ENCODE assay signal across 1 cellular context in the genomic region with DNA sequence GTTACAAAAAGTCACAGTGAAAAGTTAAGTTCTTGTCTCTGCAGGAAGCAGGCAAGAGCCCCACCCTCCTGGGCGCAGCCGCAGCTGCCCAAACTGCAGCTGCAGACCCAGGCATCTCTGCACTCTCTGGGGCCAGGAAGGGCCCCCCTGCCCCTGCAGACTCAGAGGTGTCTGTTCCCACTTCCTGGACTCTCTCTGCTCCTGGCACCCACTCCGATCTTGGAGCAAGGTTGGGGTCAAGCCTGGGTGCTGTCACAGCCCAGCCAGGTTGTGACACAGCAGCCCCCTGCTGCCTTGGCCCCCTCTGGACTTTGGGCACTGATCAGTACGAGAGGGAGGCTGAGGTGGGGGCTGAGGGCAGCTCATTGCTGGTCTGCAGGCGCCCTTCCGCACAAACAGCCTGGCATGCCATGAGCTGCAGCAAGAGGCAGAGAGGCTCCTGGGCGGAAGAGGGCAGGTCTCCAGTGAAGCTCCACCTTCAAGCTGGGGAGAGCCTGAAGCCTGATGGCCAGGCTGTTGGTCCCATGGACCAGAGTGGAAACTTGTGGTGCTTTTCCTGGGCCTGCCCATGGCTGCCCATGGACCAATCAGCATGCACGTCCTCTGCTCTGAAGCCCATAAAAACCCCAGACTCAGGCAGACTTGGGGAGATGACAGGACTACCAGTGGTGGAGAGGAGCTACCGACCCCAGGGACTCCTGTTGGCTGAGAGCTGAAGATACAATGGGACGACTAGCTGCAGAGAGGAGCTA.
TF ChIP-seq lines count a peak whose summit lies in the region.

No MANE protein-coding gene starts in this region.

TF ChIP-seq in HepG2, 621 proteins besides CTCF, POLR2A, EP300 and RAD21 (continued from another document):
- TF ChIP-seq, protein P1, sequence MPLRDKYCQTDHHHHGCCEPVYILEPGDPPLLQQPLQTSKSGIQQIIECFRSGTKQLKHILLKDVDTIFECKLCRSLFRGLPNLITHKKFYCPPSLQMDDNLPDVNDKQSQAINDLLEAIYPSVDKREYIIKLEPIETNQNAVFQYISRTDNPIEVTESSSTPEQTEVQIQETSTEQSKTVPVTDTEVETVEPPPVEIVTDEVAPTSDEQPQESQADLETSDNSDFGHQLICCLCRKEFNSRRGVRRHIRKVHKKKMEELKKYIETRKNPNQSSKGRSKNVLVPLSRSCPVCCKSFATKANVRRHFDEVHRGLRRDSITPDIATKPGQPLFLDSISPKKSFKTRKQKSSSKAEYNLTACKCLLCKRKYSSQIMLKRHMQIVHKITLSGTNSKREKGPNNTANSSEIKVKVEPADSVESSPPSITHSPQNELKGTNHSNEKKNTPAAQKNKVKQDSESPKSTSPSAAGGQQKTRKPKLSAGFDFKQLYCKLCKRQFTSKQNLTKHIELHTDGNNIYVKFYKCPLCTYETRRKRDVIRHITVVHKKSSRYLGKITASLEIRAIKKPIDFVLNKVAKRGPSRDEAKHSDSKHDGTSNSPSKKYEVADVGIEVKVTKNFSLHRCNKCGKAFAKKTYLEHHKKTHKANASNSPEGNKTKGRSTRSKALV (CRISPR knock-in tag; IDR thresholded peaks at IDR 0.05) = no peak
- TF ChIP-seq ZNF619 (CRISPR knock-in tag; IDR thresholded peaks at IDR 0.05) = peak; percentile 64; the same call in 1 of the 2 replicates
- TF ChIP-seq EHMT2 (IDR thresholded peaks at IDR 0.05; ENCODE audit: borderline replicate concordance, low read depth, low read length) = no peak
- no peak for TF ChIP-seq ZNF570 (CRISPR knock-in tag; IDR thresholded peaks at IDR 0.05; ENCODE audit: borderline replicate concordance)
- TF ChIP-seq PHF21A (CRISPR knock-in tag; IDR thresholded peaks at IDR 0.05) = peak; percentile 60
- no peak for TF ChIP-seq ZNF75D (CRISPR knock-in tag; IDR thresholded peaks at IDR 0.05; ENCODE audit: borderline replicate concordance)
- peak; percentile 66 for TF ChIP-seq KDM2A (CRISPR knock-in tag; IDR thresholded peaks at IDR 0.05; ENCODE audit: borderline replicate concordance, low read depth)
- 0 out of 2 replicates have a peak, but pooled peaks have one; percentile 66 for TF ChIP-seq ZMAT3 (CRISPR knock-in tag; conservative IDR thresholded peaks at IDR 0.05)
- no peak for TF ChIP-seq ZNF749 (CRISPR knock-in tag; IDR thresholded peaks at IDR 0.05; ENCODE audit: borderline replicate concordance)
- no peak for TF ChIP-seq FIP1L1 (IDR thresholded peaks at IDR 0.05; ENCODE audit: borderline replicate concordance, insufficient read depth, low read depth, low read length)
- no peak for TF ChIP-seq PPARG (CRISPR knock-in tag; conservative IDR thresholded peaks at IDR 0.05)
- TF ChIP-seq THYN1 (CRISPR knock-in tag; IDR thresholded peaks at IDR 0.05; ENCODE audit: borderline replicate concordance, low read depth) = no peak
- TF ChIP-seq NFKBIZ (CRISPR knock-in tag; IDR thresholded peaks at IDR 0.05) = no peak
- TF ChIP-seq ZKSCAN5 (CRISPR knock-in tag; IDR thresholded peaks at IDR 0.05) = 0 out of 2 replicates have a peak, but pooled peaks have one; percentile 3
- no peak for TF ChIP-seq SNAI1 (CRISPR knock-in tag; IDR thresholded peaks at IDR 0.05; ENCODE audit: borderline replicate concordance)
- TF ChIP-seq ZNF567 (CRISPR knock-in tag; IDR thresholded peaks at IDR 0.05; ENCODE audit: borderline replicate concordance) = no peak
- no peak for TF ChIP-seq ZNF251 (CRISPR knock-in tag; IDR thresholded peaks at IDR 0.05)
- TF ChIP-seq STAG1 (CRISPR knock-in tag; IDR thresholded peaks at IDR 0.05) = no peak
- TF ChIP-seq YEATS4 (CRISPR knock-in tag; IDR thresholded peaks at IDR 0.05; ENCODE audit: borderline replicate concordance) = peak; percentile 56; the same call in 1 of the 2 replicates
- TF ChIP-seq ZNF350 (CRISPR knock-in tag; IDR thresholded peaks at IDR 0.05; ENCODE audit: borderline replicate concordance, low read depth) = peak; percentile 88; the same call in 1 of the 2 replicates
- TF ChIP-seq SPEN (CRISPR knock-in tag; IDR thresholded peaks at IDR 0.05; ENCODE audit: low read depth) = no peak
- TF ChIP-seq GZF1 (CRISPR knock-in tag; IDR thresholded peaks at IDR 0.05) = no peak
- TF ChIP-seq, protein P2, sequence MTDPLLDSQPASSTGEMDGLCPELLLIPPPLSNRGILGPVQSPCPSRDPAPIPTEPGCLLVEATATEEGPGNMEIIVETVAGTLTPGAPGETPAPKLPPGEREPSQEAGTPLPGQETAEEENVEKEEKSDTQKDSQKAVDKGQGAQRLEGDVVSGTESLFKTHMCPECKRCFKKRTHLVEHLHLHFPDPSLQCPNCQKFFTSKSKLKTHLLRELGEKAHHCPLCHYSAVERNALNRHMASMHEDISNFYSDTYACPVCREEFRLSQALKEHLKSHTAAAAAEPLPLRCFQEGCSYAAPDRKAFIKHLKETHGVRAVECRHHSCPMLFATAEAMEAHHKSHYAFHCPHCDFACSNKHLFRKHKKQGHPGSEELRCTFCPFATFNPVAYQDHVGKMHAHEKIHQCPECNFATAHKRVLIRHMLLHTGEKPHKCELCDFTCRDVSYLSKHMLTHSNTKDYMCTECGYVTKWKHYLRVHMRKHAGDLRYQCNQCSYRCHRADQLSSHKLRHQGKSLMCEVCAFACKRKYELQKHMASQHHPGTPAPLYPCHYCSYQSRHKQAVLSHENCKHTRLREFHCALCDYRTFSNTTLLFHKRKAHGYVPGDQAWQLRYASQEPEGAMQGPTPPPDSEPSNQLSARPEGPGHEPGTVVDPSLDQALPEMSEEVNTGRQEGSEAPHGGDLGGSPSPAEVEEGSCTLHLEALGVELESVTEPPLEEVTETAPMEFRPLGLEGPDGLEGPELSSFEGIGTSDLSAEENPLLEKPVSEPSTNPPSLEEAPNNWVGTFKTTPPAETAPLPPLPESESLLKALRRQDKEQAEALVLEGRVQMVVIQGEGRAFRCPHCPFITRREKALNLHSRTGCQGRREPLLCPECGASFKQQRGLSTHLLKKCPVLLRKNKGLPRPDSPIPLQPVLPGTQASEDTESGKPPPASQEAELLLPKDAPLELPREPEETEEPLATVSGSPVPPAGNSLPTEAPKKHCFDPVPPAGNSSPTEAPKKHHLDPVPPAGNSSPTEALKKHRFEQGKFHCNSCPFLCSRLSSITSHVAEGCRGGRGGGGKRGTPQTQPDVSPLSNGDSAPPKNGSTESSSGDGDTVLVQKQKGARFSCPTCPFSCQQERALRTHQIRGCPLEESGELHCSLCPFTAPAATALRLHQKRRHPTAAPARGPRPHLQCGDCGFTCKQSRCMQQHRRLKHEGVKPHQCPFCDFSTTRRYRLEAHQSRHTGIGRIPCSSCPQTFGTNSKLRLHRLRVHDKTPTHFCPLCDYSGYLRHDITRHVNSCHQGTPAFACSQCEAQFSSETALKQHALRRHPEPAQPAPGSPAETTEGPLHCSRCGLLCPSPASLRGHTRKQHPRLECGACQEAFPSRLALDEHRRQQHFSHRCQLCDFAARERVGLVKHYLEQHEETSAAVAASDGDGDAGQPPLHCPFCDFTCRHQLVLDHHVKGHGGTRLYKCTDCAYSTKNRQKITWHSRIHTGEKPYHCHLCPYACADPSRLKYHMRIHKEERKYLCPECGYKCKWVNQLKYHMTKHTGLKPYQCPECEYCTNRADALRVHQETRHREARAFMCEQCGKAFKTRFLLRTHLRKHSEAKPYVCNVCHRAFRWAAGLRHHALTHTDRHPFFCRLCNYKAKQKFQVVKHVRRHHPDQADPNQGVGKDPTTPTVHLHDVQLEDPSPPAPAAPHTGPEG (CRISPR knock-in tag; IDR thresholded peaks at IDR 0.05) = no peak
- TF ChIP-seq TAF1 (CRISPR knock-in tag; IDR thresholded peaks at IDR 0.05) = peak; percentile 60; the same call in 1 of the 2 replicates
- no peak for TF ChIP-seq ZC3H13 (CRISPR knock-in tag; IDR thresholded peaks at IDR 0.05)
- TF ChIP-seq CENPX (CRISPR knock-in tag; IDR thresholded peaks at IDR 0.05) = no peak
- TF ChIP-seq, protein P3, sequence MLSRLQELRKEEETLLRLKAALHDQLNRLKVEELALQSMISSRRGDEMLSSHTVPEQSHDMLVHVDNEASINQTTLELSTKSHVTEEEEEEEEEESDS (CRISPR knock-in tag; IDR thresholded peaks at IDR 0.05; ENCODE audit: borderline replicate concordance) = no peak
- TF ChIP-seq, protein P4, sequence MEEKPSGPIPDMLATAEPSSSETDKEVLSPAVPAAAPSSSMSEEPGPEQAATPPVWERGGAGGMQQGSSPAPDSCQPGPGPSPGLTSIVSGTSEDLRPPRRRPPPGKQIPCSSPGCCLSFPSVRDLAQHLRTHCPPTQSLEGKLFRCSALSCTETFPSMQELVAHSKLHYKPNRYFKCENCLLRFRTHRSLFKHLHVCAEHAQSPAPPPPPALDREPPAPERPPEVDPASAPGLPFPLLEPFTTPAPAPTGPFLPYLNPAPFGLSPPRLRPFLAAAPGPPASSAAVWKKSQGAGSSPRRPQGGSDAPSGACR (CRISPR knock-in tag; IDR thresholded peaks at IDR 0.05) = no peak
- peak; percentile 71 for TF ChIP-seq AGO1 (IDR thresholded peaks at IDR 0.05; ENCODE audit: low read depth, low read length, poor library complexity, severe bottlenecking)
- TF ChIP-seq, protein P5, sequence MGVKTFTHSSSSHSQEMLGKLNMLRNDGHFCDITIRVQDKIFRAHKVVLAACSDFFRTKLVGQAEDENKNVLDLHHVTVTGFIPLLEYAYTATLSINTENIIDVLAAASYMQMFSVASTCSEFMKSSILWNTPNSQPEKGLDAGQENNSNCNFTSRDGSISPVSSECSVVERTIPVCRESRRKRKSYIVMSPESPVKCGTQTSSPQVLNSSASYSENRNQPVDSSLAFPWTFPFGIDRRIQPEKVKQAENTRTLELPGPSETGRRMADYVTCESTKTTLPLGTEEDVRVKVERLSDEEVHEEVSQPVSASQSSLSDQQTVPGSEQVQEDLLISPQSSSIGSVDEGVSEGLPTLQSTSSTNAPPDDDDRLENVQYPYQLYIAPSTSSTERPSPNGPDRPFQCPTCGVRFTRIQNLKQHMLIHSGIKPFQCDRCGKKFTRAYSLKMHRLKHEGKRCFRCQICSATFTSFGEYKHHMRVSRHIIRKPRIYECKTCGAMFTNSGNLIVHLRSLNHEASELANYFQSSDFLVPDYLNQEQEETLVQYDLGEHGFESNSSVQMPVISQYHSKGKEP (CRISPR knock-in tag; IDR thresholded peaks at IDR 0.05) = no peak
- no peak; the same call in 1 of the 2 replicates for TF ChIP-seq ZMYM2 (CRISPR knock-in tag; IDR thresholded peaks at IDR 0.05)
- TF ChIP-seq, protein P6, sequence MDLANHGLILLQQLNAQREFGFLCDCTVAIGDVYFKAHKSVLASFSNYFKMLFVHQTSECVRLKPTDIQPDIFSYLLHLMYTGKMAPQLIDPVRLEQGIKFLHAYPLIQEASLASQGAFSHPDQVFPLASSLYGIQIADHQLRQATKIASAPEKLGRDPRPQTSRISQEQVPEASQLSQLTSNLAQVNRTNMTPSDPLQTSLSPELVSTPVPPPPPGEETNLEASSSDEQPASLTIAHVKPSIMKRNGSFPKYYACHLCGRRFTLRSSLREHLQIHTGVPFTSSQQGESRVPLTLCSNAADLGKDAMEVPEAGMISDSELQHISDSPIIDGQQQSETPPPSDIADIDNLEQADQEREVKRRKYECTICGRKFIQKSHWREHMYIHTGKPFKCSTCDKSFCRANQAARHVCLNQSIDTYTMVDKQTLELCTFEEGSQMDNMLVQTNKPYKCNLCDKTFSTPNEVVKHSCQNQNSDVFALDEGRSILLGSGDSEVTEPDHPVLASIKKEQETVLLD (CRISPR knock-in tag; IDR thresholded peaks at IDR 0.05; ENCODE audit: low read depth) = no peak
- peak; percentile 84; the same call in 1 of the 2 replicates for TF ChIP-seq DPF2 (CRISPR knock-in tag; IDR thresholded peaks at IDR 0.05; ENCODE audit: borderline replicate concordance, low read depth)
- TF ChIP-seq ZNF136 (CRISPR knock-in tag; IDR thresholded peaks at IDR 0.05; ENCODE audit: low read depth) = no peak
- TF ChIP-seq, protein P7, sequence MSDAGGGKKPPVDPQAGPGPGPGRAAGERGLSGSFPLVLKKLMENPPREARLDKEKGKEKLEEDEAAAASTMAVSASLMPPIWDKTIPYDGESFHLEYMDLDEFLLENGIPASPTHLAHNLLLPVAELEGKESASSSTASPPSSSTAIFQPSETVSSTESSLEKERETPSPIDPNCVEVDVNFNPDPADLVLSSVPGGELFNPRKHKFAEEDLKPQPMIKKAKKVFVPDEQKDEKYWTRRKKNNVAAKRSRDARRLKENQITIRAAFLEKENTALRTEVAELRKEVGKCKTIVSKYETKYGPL (CRISPR knock-in tag; IDR thresholded peaks at IDR 0.05) = no peak
- peak; percentile 83 for TF ChIP-seq POLR2AphosphoS5 (IDR thresholded peaks at IDR 0.05; ENCODE audit: low read depth, low read length)
- TF ChIP-seq, protein P8, sequence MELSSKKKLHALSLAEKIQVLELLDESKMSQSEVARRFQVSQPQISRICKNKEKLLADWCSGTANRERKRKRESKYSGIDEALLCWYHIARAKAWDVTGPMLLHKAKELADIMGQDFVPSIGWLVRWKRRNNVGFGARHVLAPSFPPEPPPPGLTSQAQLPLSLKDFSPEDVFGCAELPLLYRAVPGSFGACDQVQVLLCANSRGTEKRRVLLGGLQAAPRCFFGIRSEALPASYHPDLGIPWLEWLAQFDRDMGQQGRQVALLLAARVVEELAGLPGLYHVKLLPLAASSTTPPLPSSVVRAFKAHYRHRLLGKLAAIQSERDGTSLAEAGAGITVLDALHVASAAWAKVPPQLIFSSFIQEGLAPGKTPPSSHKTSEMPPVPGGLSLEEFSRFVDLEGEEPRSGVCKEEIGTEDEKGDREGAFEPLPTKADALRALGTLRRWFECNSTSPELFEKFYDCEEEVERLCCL (CRISPR knock-in tag; IDR thresholded peaks at IDR 0.05; ENCODE audit: borderline replicate concordance) = no peak
